ENCODE assay signal across 1 cellular context in genomic region chr3:46461971-46462910, GRCh38.
TF ChIP-seq lines count a peak whose summit lies in the region.

No MANE protein-coding gene starts in this region.

TF ChIP-seq in SK-N-SH, 30 proteins besides CTCF, POLR2A, EP300 and RAD21 (continued from another document):
- TF ChIP-seq REST (IDR thresholded peaks at IDR 0.05; ENCODE audit: low read depth, low read length) (no peak), YY1 (IDR thresholded peaks at IDR 0.05; ENCODE audit: low read depth) (no peak), RCOR1 (IDR thresholded peaks at IDR 0.05; ENCODE audit: low read length) (no peak), TEAD4 (IDR thresholded peaks at IDR 0.05; ENCODE audit: borderline replicate concordance, insufficient read depth) (no peak), FOXJ3 (CRISPR knock-in tag; IDR thresholded peaks at IDR 0.05) (no peak)
